ENCODE assay signal across 23 cellular contexts in genomic region chrX:55149242-55149641, GRCh38.
"Had no signal": no experiment of that assay in that cellular context is flagged by ENCODE, and none has a peak within 500 bp of the region (broad histone marks: within the 10 kb centered on the region; RNA-seq: fewer than 3 reads in every experiment).

No MANE protein-coding gene starts in this region.

- H3K9ac ChIP-seq: KMS-11, SK-N-SH had no signal

- H3K4me3 ChIP-seq: ascending aorta, PC-9, SJCRH30 had no signal

- H2AFZ ChIP-seq: PC-9 had no signal

- H3K4me3 Mint-ChIP-seq: activated CD8-positive, alpha-beta T cell treated with anti-CD3 and anti-CD28 coated beads, Interleukin-2, amount 10 ng/mL, durations not matched to agents 7 days and 5 days; activated naive CD4-positive, alpha-beta T cell treated with anti-CD3 and anti-CD28 coated beads, Interleukin-2, amount 50 U/mL, for 24 hours; brain; WTC11 had no signal

- H3K36me3 Mint-ChIP-seq: activated naive CD4-positive, alpha-beta T cell treated with anti-CD3 and anti-CD28 coated beads, Interleukin-2, amount 50 U/mL, for 24 hours; brain; WTC11 had no signal

- H3K36me3 ChIP-seq: ascending aorta, SJCRH30 had no signal

- DNase-seq: activated CD4-positive, alpha-beta T cell treated with anti-CD3 and anti-CD28 coated beads for 48 hours; activated CD4-positive, alpha-beta T cell treated with anti-CD3 and anti-CD28 coated beads, Interleukin-2, amount 50 U/mL, for 4 hours; activated CD4-positive, CD25-positive, alpha-beta regulatory T cell treated with anti-CD3 and anti-CD28 coated beads, Interleukin-2, amount 50 U/mL, for 72 hours; activated CD8-positive, alpha-beta memory T cell treated with anti-CD3 and anti-CD28 coated beads, Interleukin-2, amount 50 U/mL, for 48 hours; activated CD8-positive, alpha-beta T cell treated with anti-CD3 and anti-CD28 coated beads, Interleukin-2, amount 10 ng/mL, durations not matched to agents 7 days and 5 days; activated effector memory CD4-positive, alpha-beta T cell treated with Interleukin-2 at 50 U/mL for 16 hours; activated naive CD4-positive, alpha-beta T cell; activated T-cell treated with anti-CD3 and anti-CD28 coated beads, Interleukin-2, amount 50 U/mL, for 1 hour; amniotic stem cell; NCI-H146; NCI-H187 treated with DMSO at 0.1 percent for 48 hours; NCI-H2081 treated with DMSO at 0.1 percent for 48 hours; NCI-H446; NCI-H524; PC-9; SJCRH30; SK-N-SH; T-helper 1 cell had no signal

- H3K27me3 Mint-ChIP-seq: activated naive CD4-positive, alpha-beta T cell treated with anti-CD3 and anti-CD28 coated beads, Interleukin-2, amount 50 U/mL, for 24 hours; brain had no signal

- H3K4me1 ChIP-seq: ascending aorta, SJCRH30 had no signal

- H3K27ac ChIP-seq: ascending aorta, KMS-11, PC-9, SJCRH30 had no signal

- H3K9me3 Mint-ChIP-seq: activated naive CD4-positive, alpha-beta T cell treated with anti-CD3 and anti-CD28 coated beads, Interleukin-2, amount 50 U/mL, for 24 hours; brain; WTC11 had no signal

- H3K27me3 ChIP-seq: ascending aorta, SJCRH30 had no signal

- H3K9me3 ChIP-seq: ascending aorta, SJCRH30, SK-N-SH had no signal

- ATAC-seq: activated CD8-positive, alpha-beta T cell treated with anti-CD3 and anti-CD28 coated beads, Interleukin-2, amount 10 ng/mL, durations not matched to agents 7 days and 5 days; WTC11 had no signal

- H3K4me1 Mint-ChIP-seq: activated naive CD4-positive, alpha-beta T cell treated with anti-CD3 and anti-CD28 coated beads, Interleukin-2, amount 50 U/mL, for 24 hours; brain had no signal

- H3K4me2 ChIP-seq: KMS-11, PC-9, SK-N-SH had no signal

- H3K27ac Mint-ChIP-seq: activated CD8-positive, alpha-beta T cell treated with anti-CD3 and anti-CD28 coated beads, Interleukin-2, amount 10 ng/mL, durations not matched to agents 7 days and 5 days; activated naive CD4-positive, alpha-beta T cell treated with anti-CD3 and anti-CD28 coated beads, Interleukin-2, amount 50 U/mL, for 24 hours; brain; WTC11 had no signal
